9 cellular contexts compared by ENCODE assay signal in the genomic region with DNA sequence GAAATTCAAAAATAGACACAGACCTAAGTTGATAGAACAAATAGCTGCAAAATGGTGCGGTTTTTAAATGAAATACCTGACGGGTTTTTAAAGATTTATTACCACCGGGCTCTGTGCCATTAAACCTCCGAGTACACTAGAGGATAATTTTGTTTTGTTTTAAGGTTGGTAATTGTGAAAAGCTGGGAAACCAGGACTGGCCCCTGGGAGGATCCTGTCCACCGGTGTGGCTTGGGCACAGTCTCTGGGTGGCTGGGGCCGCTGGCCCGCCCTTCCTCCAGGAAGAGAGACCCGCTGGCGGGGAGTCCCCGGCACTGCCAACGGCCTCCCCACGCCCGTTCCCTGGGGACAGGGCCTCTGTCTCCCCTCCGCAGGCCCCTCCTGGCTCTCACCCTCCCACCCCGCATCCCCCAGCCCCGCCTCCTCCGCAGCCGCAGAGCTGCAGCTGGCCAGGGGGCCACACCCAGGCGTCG. TPM values are rescaled to one million over a fixed set of nuclear protein-coding genes. Genes with fewer than 3 reads are reported as not detected.
A peak's percentile ranks its signal among the peaks of the same experiment; 100 is the strongest.
DNase-seq lines count a peak whose midpoint lies in the region; ATAC-seq lines count a peak whose summit lies in the region.
"Had no signal": no experiment of that assay in that cellular context is flagged by ENCODE, and none has a peak within 500 bp of the region (broad histone marks: within the 10 kb centered on the region; RNA-seq: fewer than 3 reads in every experiment).

No MANE protein-coding gene starts in this region.

- H3K36me3 ChIP-seq in HUES64 (ENCODE audit: insufficient read depth, low read length) (no peaks in the 10 kb centered on the region), iPS DF 6.9 (ENCODE audit: control insufficient read depth, insufficient read depth, low read length) (no peaks in the 10 kb centered on the region)

- H3K27ac ChIP-seq in HUES64 (ENCODE audit: low read depth, low read length) (no peak overlapping the region), iPS DF 6.9 (ENCODE audit: low read length) (no peak overlapping the region)

- no peak overlapping the region for H3K9ac ChIP-seq in HUES64 (ENCODE audit: low read depth, low read length)

- H3K4me1 ChIP-seq in HUES64 (ENCODE audit: insufficient read depth, low read length) (peaks cover 35% of the 10 kb centered on the region), iPS DF 6.9 (ENCODE audit: control insufficient read depth, insufficient read depth, low read length) (peaks cover 8% of the 10 kb centered on the region; the same call in 1 of the 2 replicates)

- peak overlapping the region; percentile 78 for H3K4me3 Mint-ChIP-seq in activated T-helper 17 cell treated with anti-CD3 and anti-CD28 coated beads, Interleukin-2, amount 50 U/mL, for 72 hours
- H3K4me3 Mint-ChIP-seq in stimulated activated naive CD8-positive, alpha-beta T cell treated with anti-CD3 and anti-CD28 coated beads, Interleukin-15, amount 100 ng/mL, for 72 hours: peak overlapping the region; percentile 80 to 93

- peaks cover 6% of the 10 kb centered on the region for H3K27me3 Mint-ChIP-seq in activated T-helper 17 cell treated with anti-CD3 and anti-CD28 coated beads, Interleukin-2, amount 50 U/mL, for 72 hours
- peaks cover 66% of the 10 kb centered on the region for H3K27me3 Mint-ChIP-seq in stimulated activated naive CD8-positive, alpha-beta T cell treated with anti-CD3 and anti-CD28 coated beads, Interleukin-15, amount 100 ng/mL, for 72 hours

- DNase-seq in CD1c-positive myeloid dendritic cell (ENCODE audit: extremely low spot score) (peak; percentile 15), iPS DF 6.9 (ENCODE audit: low read depth, low spot score) (no peak)
- DNase-seq in stimulated activated naive CD8-positive, alpha-beta T cell treated with anti-CD3 and anti-CD28 coated beads, Interleukin-15, amount 100 ng/mL, for 72 hours: no peak
- no peak for DNase-seq in activated effector memory CD4-positive, alpha-beta T cell treated with Interleukin-2 at 50 U/mL for 16 hours

- H3K4me3 ChIP-seq in HUES64 (ENCODE audit: low read length) (peak overlapping the region; percentile 58), iPS DF 6.9 (ENCODE audit: low read length) (peak overlapping the region; percentile 68; the same call in 1 of the 2 replicates)

- no peaks in the 10 kb centered on the region for H3K36me3 Mint-ChIP-seq in activated T-helper 17 cell treated with anti-CD3 and anti-CD28 coated beads, Interleukin-2, amount 50 U/mL, for 72 hours (ENCODE audit: low read depth)

- no peak overlapping the region for H3K27ac Mint-ChIP-seq in activated T-helper 17 cell treated with anti-CD3 and anti-CD28 coated beads, Interleukin-2, amount 50 U/mL, for 72 hours
- H3K27ac Mint-ChIP-seq in stimulated activated naive CD8-positive, alpha-beta T cell treated with anti-CD3 and anti-CD28 coated beads, Interleukin-15, amount 100 ng/mL, for 72 hours: no peak overlapping the region

- 4% methylated on average over 20 of the region's 20 CpGs for WGBS in HUES64
- WGBS in iPS DF 6.9 (ENCODE audit: insufficient coverage, insufficient read length): no CpG with 5 or more reads among the region's 20 CpGs

- H3K4me1 Mint-ChIP-seq in activated T-helper 17 cell treated with anti-CD3 and anti-CD28 coated beads, Interleukin-2, amount 50 U/mL, for 72 hours: peaks cover 5% of the 10 kb centered on the region
- peaks cover 29% of the 10 kb centered on the region for H3K4me1 Mint-ChIP-seq in stimulated activated naive CD8-positive, alpha-beta T cell treated with anti-CD3 and anti-CD28 coated beads, Interleukin-15, amount 100 ng/mL, for 72 hours

- ATAC-seq in GM19372 (IDR thresholded peaks at IDR 0.05; ENCODE audit: low read depth, unreplicated experiment): peak; percentile 36
- ATAC-seq in activated T-helper 17 cell treated with anti-CD3 and anti-CD28 coated beads, Interleukin-2, amount 50 U/mL, for 72 hours (replicated peaks): peak; percentile 21
- peak; percentile 58 for ATAC-seq in stimulated activated naive CD8-positive, alpha-beta T cell treated with anti-CD3 and anti-CD28 coated beads, Interleukin-15, amount 100 ng/mL, for 72 hours
- ATAC-seq in GM19328 (IDR thresholded peaks at IDR 0.05; ENCODE audit: unreplicated experiment): no peak

- H3K9me3 Mint-ChIP-seq in activated T-helper 17 cell treated with anti-CD3 and anti-CD28 coated beads, Interleukin-2, amount 50 U/mL, for 72 hours: no peaks in the 10 kb centered on the region
- H3K9me3 Mint-ChIP-seq in stimulated activated naive CD8-positive, alpha-beta T cell treated with anti-CD3 and anti-CD28 coated beads, Interleukin-15, amount 100 ng/mL, for 72 hours: no peaks in the 10 kb centered on the region

- H3K27me3 ChIP-seq in HUES64 (ENCODE audit: insufficient read depth, low read length) (peaks cover 94% of the 10 kb centered on the region), iPS DF 6.9 (ENCODE audit: control insufficient read depth, insufficient read depth, low read length) (peaks cover 63% of the 10 kb centered on the region)

- no peaks in the 10 kb centered on the region for H3K9me3 ChIP-seq in HUES64 (ENCODE audit: insufficient read depth, low read depth, low read length)
- H3K9me3 ChIP-seq in iPS DF 6.9 (ENCODE audit: control insufficient read depth, insufficient read depth, low read length): no peaks in the 10 kb centered on the region

RNA-seq across cellular contexts. Expression of a gene that starts 13.8 kb away (rescaled TPM):
- 0.10 TPM for polyA plus RNA-seq in HUES64 (2013, experiment 1 of 2)
- 0.32 TPM for polyA plus RNA-seq in HUES64 (2013, experiment 2 of 2)
- total RNA-seq in activated T-helper 17 cell treated with anti-CD3 and anti-CD28 coated beads, Interleukin-2, amount 50 U/mL, for 72 hours: not detected
- total RNA-seq: HT1080 had no signal

RNA-seq across cellular contexts. Expression of a gene that starts 37.8 kb away (rescaled TPM):
- not detected for polyA plus RNA-seq in HUES64 (2013, experiment 1 of 2)
- not detected for polyA plus RNA-seq in HUES64 (2013, experiment 2 of 2)
- total RNA-seq in activated T-helper 17 cell treated with anti-CD3 and anti-CD28 coated beads, Interleukin-2, amount 50 U/mL, for 72 hours: not detected
- total RNA-seq: HT1080 had no signal

RNA-seq across cellular contexts. Expression of a gene that starts 37.8 kb away (rescaled TPM):
- polyA plus RNA-seq in HUES64 (2013, experiment 1 of 2): 0.20 TPM
- 0.13 TPM for polyA plus RNA-seq in HUES64 (2013, experiment 2 of 2)
- not detected for total RNA-seq in activated T-helper 17 cell treated with anti-CD3 and anti-CD28 coated beads, Interleukin-2, amount 50 U/mL, for 72 hours
- total RNA-seq: HT1080 had no signal
